In genomic region chr7:27671675-27672074, GRCh38 we compare ENCODE assay signal across 20 cellular contexts. TPM values are rescaled to one million over a fixed set of nuclear protein-coding genes. Genes with fewer than 3 reads are reported as not detected.
DNase-seq lines count a peak whose midpoint lies in the region; ATAC-seq, FAIRE-seq and TF ChIP-seq lines count a peak whose summit lies in the region.
"Had no signal": no experiment of that assay in that cellular context is flagged by ENCODE, and none has a peak within 500 bp of the region (broad histone marks: within the 10 kb centered on the region; RNA-seq: fewer than 3 reads in every experiment).

No MANE protein-coding gene starts in this region.

- CTCF ChIA-PET in SK-N-SH (lab: Yijun Ruan, JAX) (no interaction called here), HepG2 (lab: Yijun Ruan, JAX; ENCODE audit: low intra/inter-chr PET ratio, low total read pairs) (no interaction called here), endothelial cell of umbilical vein (lab: Charles Lee) (no interaction called here)

- H3K36me3 ChIP-seq in SK-N-SH (replicated peaks in 1 of 2; ENCODE audit: control insufficient read depth in 1 of 2, insufficient read depth in 2 of 2, low read length in 1 of 2): no peaks in the 10 kb centered on the region
- H3K36me3 ChIP-seq in HepG2 (replicated peaks in 1 of 2; ENCODE audit: control insufficient read depth in 1 of 2, insufficient read depth in 2 of 2, low read length in 2 of 2): no peaks in the 10 kb centered on the region
- no peaks in the 10 kb centered on the region for H3K36me3 ChIP-seq in right lobe of liver
- H3K36me3 ChIP-seq in endothelial cell of umbilical vein (ENCODE audit: control insufficient read depth in 2 of 2, extremely low read depth in 1 of 2, insufficient read depth in 2 of 2, low read length in 2 of 2): no peaks in the 10 kb centered on the region
- H3K36me3 ChIP-seq: BLaER1 had no signal

- no peaks in the 10 kb centered on the region for H3F3A ChIP-seq in SK-N-SH (replicated peaks; ENCODE audit: insufficient read depth)

- no peak overlapping the region for H3K4me2 ChIP-seq in SK-N-SH
- H3K4me2 ChIP-seq in HepG2 (ENCODE audit: low read depth, low read length): no peak overlapping the region
- no peak overlapping the region for H3K4me2 ChIP-seq in endothelial cell of umbilical vein (ENCODE audit: insufficient read depth, low read length)
- H3K4me2 ChIP-seq: BLaER1 had no signal

- dilution Hi-C loops in endothelial cell of umbilical vein (cut with MboI; ENCODE audit: extremely low pct_ligation_motif_present, low sequenced_read_pairs): no loop called here

- no peaks in the 10 kb centered on the region for H3K27me3 ChIP-seq in SK-N-SH (ENCODE audit: insufficient read depth)
- H3K27me3 ChIP-seq in HepG2 (ENCODE audit: control insufficient read depth in 1 of 2, insufficient read depth in 2 of 2, low read length in 2 of 2): no peaks in the 10 kb centered on the region
- H3K27me3 ChIP-seq in right lobe of liver: no peaks in the 10 kb centered on the region
- no peaks in the 10 kb centered on the region for H3K27me3 ChIP-seq in endothelial cell of umbilical vein (ENCODE audit: control insufficient read depth in 2 of 2, insufficient read depth in 2 of 2, low read length in 2 of 2)
- H3K27me3 ChIP-seq: BLaER1 had no signal

- POLR2A ChIA-PET in SK-N-SH (lab: Yijun Ruan, JAX): no interaction called here
- POLR2A ChIA-PET in HepG2 (lab: Yijun Ruan, JAX): interaction anchor here (2.2 kb wide), 1 partner anchor 9 kb away, joined by 5 read pairs; the partner anchor contains the start of gene HIBADH
- POLR2A ChIA-PET in endothelial cell of umbilical vein (lab: Charles Lee): no interaction called here

- no TSS peak for BruUV-seq in HepG2 (replicated peaks; lab: Mats Ljungman, UMichigan)
- BruUV-seq in endothelial cell of umbilical vein (replicated peaks; lab: Mats Ljungman, UMichigan): no TSS peak

- in situ Hi-C loops in HepG2 (cut with HindIII; ENCODE audit: extremely low pct_ligation_motif_present, low pct_unique_long_range_greater_than_20kb): no loop called here

- TF ChIP-seq RAD21 in SK-N-SH (IDR thresholded peaks at IDR 0.05; ENCODE audit: low read length): no peak
- TF ChIP-seq RAD21 in HepG2 (CRISPR knock-in tag; IDR thresholded peaks at IDR 0.05): no peak

- H3K9me1 ChIP-seq in endothelial cell of umbilical vein (replicated peaks; ENCODE audit: control insufficient read depth, extremely low read depth, insufficient read depth, low read length): no peaks in the 10 kb centered on the region

- FAIRE-seq in HepG2 (lab: Jason Lieb, UNC) (no peak), endothelial cell of umbilical vein (lab: Jason Lieb, UNC) (peak; percentile 53)
- FAIRE-seq: A204.1, G401.6, GM12892, H1 had no signal

- H3K9me3 ChIP-seq in SK-N-SH (no peaks in the 10 kb centered on the region), HepG2 (ENCODE audit: low read length) (no peaks in the 10 kb centered on the region), right lobe of liver (no peaks in the 10 kb centered on the region), endothelial cell of umbilical vein (replicated peaks; ENCODE audit: control insufficient read depth, insufficient read depth, low read length) (no peaks in the 10 kb centered on the region)
- H3K9me3 ChIP-seq: BLaER1, Caco-2 had no signal

- no peaks in the 10 kb centered on the region for H3K9me2 ChIP-seq in SK-N-SH

- no peak overlapping the region for H3K9ac ChIP-seq in SK-N-SH
- H3K9ac ChIP-seq in HepG2 (ENCODE audit: insufficient read depth, low read depth, low read length): no peak overlapping the region
- no peak overlapping the region for H3K9ac ChIP-seq in endothelial cell of umbilical vein (replicated peaks; ENCODE audit: extremely low read depth, insufficient read depth, low read length)
- H3K9ac ChIP-seq: BLaER1 had no signal

- DNase-seq in SK-N-SH: no peak
- no peak for DNase-seq in HepG2 (ENCODE audit: low spot score)
- DNase-seq in right lobe of liver: no peak
- DNase-seq in endothelial cell of umbilical vein (ENCODE audit: low read depth, low spot score): no peak
- DNase-seq in medulla oblongata (ENCODE audit: extremely low spot score): no peak
- DNase-seq: Caco-2; CD4-positive, CD25-positive, alpha-beta regulatory T cell; CD8-positive, alpha-beta T cell; DMS153; DND-41; H7; HCEC 1CT had no signal

- ATAC-seq in SK-N-SH treated with all-trans-retinoic acid at 6 μM for 48 hours: no peak
- ATAC-seq in HepG2: no peak
- no peak for ATAC-seq in right lobe of liver
- ATAC-seq: CD8-positive, alpha-beta T cell had no signal

- H3K4me3 ChIP-seq in SK-N-SH (ENCODE audit: low read depth in 2 of 2, low read length in 1 of 2) (no peak overlapping the region), HepG2 (replicated peaks in 1 of 3; ENCODE audit: insufficient read depth in 1 of 3, low read depth in 2 of 3, low read length in 3 of 3) (no peak overlapping the region), right lobe of liver (no peak overlapping the region), endothelial cell of umbilical vein (replicated peaks in 1 of 3; ENCODE audit: insufficient read depth in 1 of 3, low read depth in 1 of 3, low read length in 3 of 3) (no peak overlapping the region)
- H3K4me3 ChIP-seq: BLaER1 had no signal

- TF ChIP-seq EP300 in SK-N-SH (IDR thresholded peaks at IDR 0.05; ENCODE audit: borderline replicate concordance in 1 of 2, low read depth in 1 of 2, low read length in 1 of 2) (no peak), HepG2 (IDR thresholded peaks at IDR 0.05; ENCODE audit: low read depth in 2 of 2, low read length in 2 of 2) (no peak), HepG2 (CRISPR knock-in tag; IDR thresholded peaks at IDR 0.05; ENCODE audit: borderline replicate concordance) (no peak)

- H4K20me1 ChIP-seq in SK-N-SH (ENCODE audit: insufficient read depth) (no peaks in the 10 kb centered on the region), HepG2 (ENCODE audit: insufficient read depth, low read length) (no peaks in the 10 kb centered on the region), endothelial cell of umbilical vein (replicated peaks; ENCODE audit: control insufficient read depth, extremely low read depth, insufficient read depth, low read length) (no peaks in the 10 kb centered on the region)
- H4K20me1 ChIP-seq: BLaER1 had no signal

- H2AFZ ChIP-seq in SK-N-SH (ENCODE audit: low read depth) (0 out of 2 replicates have a peak overlapping the region, but pooled peaks have one; percentile 7), HepG2 (ENCODE audit: low read length) (no peak overlapping the region), endothelial cell of umbilical vein (ENCODE audit: low read depth, low read length) (no peak overlapping the region)

- H3K27ac ChIP-seq in SK-N-SH (ENCODE audit: low read depth in 2 of 2, low read length in 1 of 2) (no peak overlapping the region), HepG2 (ENCODE audit: extremely low read length, insufficient read depth, low read length) (no peak overlapping the region), right lobe of liver (no peak overlapping the region), endothelial cell of umbilical vein (ENCODE audit: insufficient read depth, low read depth, low read length) (no peak overlapping the region)
- H3K27ac ChIP-seq: 22Rv1, BLaER1, C4-2B had no signal

- H3K4me1 ChIP-seq in SK-N-SH (ENCODE audit: control insufficient read depth in 1 of 2, insufficient read depth in 2 of 2, low read depth in 1 of 2, low read length in 1 of 2): no peaks in the 10 kb centered on the region
- no peaks in the 10 kb centered on the region for H3K4me1 ChIP-seq in HepG2 (ENCODE audit: insufficient read depth, low read length)
- no peaks in the 10 kb centered on the region for H3K4me1 ChIP-seq in right lobe of liver
- H3K4me1 ChIP-seq in endothelial cell of umbilical vein (ENCODE audit: control insufficient read depth, extremely low read depth, insufficient read depth, low read length): no peaks in the 10 kb centered on the region
- H3K4me1 ChIP-seq: BLaER1, Caco-2 had no signal

- intact Hi-C loops in HepG2 (cut with micrococcal nuclease; ENCODE audit: unreplicated experiment): no loop called here
- intact Hi-C loops in right lobe of liver (cut with DNase I): no loop called here
- intact Hi-C loops in endothelial cell of umbilical vein (cut with micrococcal nuclease): no loop called here

- TF ChIP-seq CTCF in SK-N-SH (IDR thresholded peaks at IDR 0.05) (no peak), HepG2 (CRISPR knock-in tag; IDR thresholded peaks at IDR 0.05) (no peak), right lobe of liver (IDR thresholded peaks at IDR 0.05) (no peak), endothelial cell of umbilical vein (IDR thresholded peaks at IDR 0.05; ENCODE audit: extremely low read depth in 1 of 2, insufficient read depth in 1 of 2, low read depth in 1 of 2, low read length in 2 of 2) (no peak)

- 22% methylated on average over 3 of the region's 3 CpGs for WGBS in SK-N-SH (ENCODE audit: low lambda C conversion rate)
- 29% methylated on average over 3 of the region's 3 CpGs for WGBS in HepG2 (ENCODE audit: low lambda C conversion rate)
- WGBS in right lobe of liver (ENCODE audit: insufficient coverage, low coverage, low lambda C conversion rate, missing lambda C conversion rate): 53% methylated on average over 3 of the region's 3 CpGs

- TF ChIP-seq POLR2A in HepG2 (IDR thresholded peaks at IDR 0.05; ENCODE audit: insufficient read depth in 1 of 2, low read depth in 2 of 2, low read length in 2 of 2) (no peak), right lobe of liver (IDR thresholded peaks at IDR 0.05) (no peak), endothelial cell of umbilical vein (IDR thresholded peaks at IDR 0.05; ENCODE audit: low read depth, low read length) (no peak)

- H3K79me2 ChIP-seq in SK-N-SH (ENCODE audit: insufficient read depth) (no peaks in the 10 kb centered on the region), HepG2 (ENCODE audit: insufficient read depth, low read length) (no peaks in the 10 kb centered on the region), endothelial cell of umbilical vein (ENCODE audit: control insufficient read depth, insufficient read depth, low read length) (no peaks in the 10 kb centered on the region)

RNA-seq across cellular contexts. Expression of gene HIBADH, which starts 9.0 kb away (rescaled TPM):
- 71.8 and 84.6 TPM in 2 replicates for polyA plus RNA-seq in SK-N-SH (2012; rRNA removed)
- 101 and 119 TPM in 2 replicates for polyA plus RNA-seq in SK-N-SH (2012; cell fraction: cytosol; rRNA removed)
- 20.9 and 36.2 TPM in 2 replicates for polyA plus RNA-seq in SK-N-SH (2012; cell fraction: nucleus; rRNA removed)
- total RNA-seq in HepG2 (2016; rRNA removed; fragmentation: Illumina TruSeq; extraction: Trizol): 59.5 and 75.2 TPM in 2 replicates
- 18.4 and 19.7 TPM in 2 replicates for total RNA-seq in HepG2 (2016; cell fraction: cytosol; rRNA removed; fragmentation: Illumina TruSeq; extraction: Trizol; ENCODE audit: low read depth)
- total RNA-seq in HepG2 (2016; cell fraction: insoluble cytoplasmic fraction; rRNA removed; fragmentation: Illumina TruSeq; extraction: Trizol): 58.9 and 80.7 TPM in 2 replicates
- 28.1 and 29.5 TPM in 2 replicates for total RNA-seq in HepG2 (2016; cell fraction: membrane; rRNA removed; fragmentation: Illumina TruSeq; extraction: Trizol)
- 35.3 and 35.9 TPM in 2 replicates for total RNA-seq in HepG2 (2016; cell fraction: nucleus; rRNA removed; fragmentation: Illumina TruSeq; extraction: Trizol)
- polyA plus RNA-seq in HepG2 (2011; rRNA removed): 38.3 and 49.9 TPM in 2 replicates
- 33.7 and 40.2 TPM in 2 replicates for polyA plus RNA-seq in HepG2 (2011; cell fraction: cytosol; rRNA removed)
- 11.1 and 14.5 TPM in 2 replicates for polyA plus RNA-seq in HepG2 (2011; cell fraction: nucleus; rRNA removed)
- 25.4 and 35.3 TPM in 2 replicates for polyA plus RNA-seq in HepG2 (2012)
- polyA plus RNA-seq in HepG2 (2016; cell fraction: cytosol; fragmentation: Illumina TruSeq; extraction: Trizol; ENCODE audit: low read depth): 9.2 and 10.5 TPM in 2 replicates
- polyA plus RNA-seq in HepG2 (2016; cell fraction: insoluble cytoplasmic fraction; fragmentation: Illumina TruSeq; extraction: Trizol; ENCODE audit: low read depth): 92.1 and 102 TPM in 2 replicates
- 20.4 and 23.5 TPM in 2 replicates for polyA plus RNA-seq in HepG2 (2016; cell fraction: membrane; fragmentation: Illumina TruSeq; extraction: Trizol; ENCODE audit: low read depth)
- polyA plus RNA-seq in HepG2 (2016; cell fraction: nucleus; fragmentation: Illumina TruSeq; extraction: Trizol; ENCODE audit: insufficient read depth, low read depth): 41.6 and 44.3 TPM in 2 replicates
- polyA minus RNA-seq in HepG2 (2011; rRNA and poly(A)+ RNA removed; ENCODE audit: low replicate concordance): 16.6 and 21.9 TPM in 2 replicates
- 15.9 and 16.9 TPM in 2 replicates for polyA minus RNA-seq in HepG2 (2011; cell fraction: cytosol; rRNA and poly(A)+ RNA removed)
- polyA minus RNA-seq in HepG2 (2011; cell fraction: nucleus; rRNA and poly(A)+ RNA removed): 23.2 and 25.1 TPM in 2 replicates
- 100 to 1,000 TPM in 1 of 6 experiments, 10 to 100 TPM in 5; 64.9 to 143 (median 67.2) TPM for total RNA-seq in right lobe of liver
- total RNA-seq in endothelial cell of umbilical vein: 19.7 and 22.6 TPM in 2 replicates
- 25.0 and 30.5 TPM in 2 replicates for polyA plus RNA-seq in endothelial cell of umbilical vein
- polyA plus RNA-seq in endothelial cell of umbilical vein (2011; cell fraction: cytosol; rRNA removed): 39.3 and 42.7 TPM in 2 replicates
- polyA plus RNA-seq in endothelial cell of umbilical vein (2011; cell fraction: nucleus; rRNA removed): 22.2 and 24.4 TPM in 2 replicates
- 27.2 and 30.2 TPM in 2 replicates for polyA plus RNA-seq in endothelial cell of umbilical vein (2012)
- polyA minus RNA-seq in endothelial cell of umbilical vein: 20.6 and 24.8 TPM in 2 replicates
- 8.8 TPM for polyA minus RNA-seq in endothelial cell of umbilical vein (2011; cell fraction: cytosol; rRNA and poly(A)+ RNA removed)
- 11.2 and 13.6 TPM in 2 replicates for polyA minus RNA-seq in endothelial cell of umbilical vein (2011; cell fraction: nucleus; rRNA and poly(A)+ RNA removed)
